31 cellular contexts compared by ENCODE assay signal in the genomic region with DNA sequence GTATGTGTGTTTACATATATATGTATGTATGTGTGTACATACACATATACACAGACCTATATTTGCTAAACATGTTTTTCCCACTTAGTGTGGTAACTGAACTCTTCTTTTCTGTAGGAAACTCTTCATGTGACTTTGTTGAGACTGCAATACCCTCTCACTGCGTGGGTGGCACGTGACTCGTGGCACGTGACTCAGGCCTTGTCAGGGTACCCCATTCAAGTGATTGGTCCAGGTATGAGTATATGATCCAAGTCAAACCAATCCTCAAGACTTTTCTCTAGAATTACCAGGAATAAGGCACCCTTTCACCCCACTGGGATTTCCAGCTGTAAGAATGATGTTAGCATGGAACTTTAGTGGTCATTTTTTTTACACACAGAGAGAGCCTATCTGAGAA.
DNase-seq lines count a peak whose midpoint lies in the region; ATAC-seq, FAIRE-seq and TF ChIP-seq lines count a peak whose summit lies in the region.
"Had no signal": no experiment of that assay in that cellular context is flagged by ENCODE, and none has a peak within 500 bp of the region (broad histone marks: within the 10 kb centered on the region; RNA-seq: fewer than 3 reads in every experiment).

No MANE protein-coding gene starts in this region.

- H4K20me1 ChIP-seq in K562 (replicated peaks; ENCODE audit: control insufficient read depth, insufficient read depth, low read length), result no peaks in the 10 kb centered on the region

- H3K36me3 ChIP-seq in K562 (ENCODE audit: control insufficient read depth, insufficient read depth, low read length), result no peaks in the 10 kb centered on the region
- H3K36me3 ChIP-seq: heart right ventricle, tibial nerve had no signal

- no peak overlapping the region for H3K27ac Mint-ChIP-seq in activated T-cell treated with anti-CD3 and anti-CD28 coated beads, Interleukin-2, amount 50 U/mL, for 24 hours
- H3K27ac Mint-ChIP-seq: activated naive CD8-positive, alpha-beta T cell treated with anti-CD3 and anti-CD28 coated beads, Interleukin-2, amount 10 ng/mL, durations not matched to agents 7 days and 5 days; effector memory CD8-positive, alpha-beta T cell; T-helper 1 cell treated with Interleukin-12 subunit alpha and Interleukin-12 subunit beta and Interleukin-4 antibody, amounts not matched to agents 30 μg/mL and 1 μg/mL, for 36 hours had no signal

- no peaks in the 10 kb centered on the region for H3K27me3 Mint-ChIP-seq in activated T-cell treated with anti-CD3 and anti-CD28 coated beads, Interleukin-2, amount 50 U/mL, for 24 hours
- H3K27me3 Mint-ChIP-seq in activated T-cell treated with anti-CD3 and anti-CD28 coated beads, Interleukin-2, amount 50 U/mL, for 4 hours (ENCODE audit: low read depth), result no peaks in the 10 kb centered on the region
- H3K27me3 Mint-ChIP-seq: activated naive CD8-positive, alpha-beta T cell treated with anti-CD3 and anti-CD28 coated beads, Interleukin-2, amount 10 ng/mL, durations not matched to agents 7 days and 5 days; effector memory CD8-positive, alpha-beta T cell had no signal

- no peaks in the 10 kb centered on the region for H3K4me1 ChIP-seq in K562 (replicated peaks in 1 of 2; ENCODE audit: control insufficient read depth in 2 of 2, insufficient read depth in 2 of 2, low read length in 2 of 2)
- H3K4me1 ChIP-seq: heart right ventricle, parathyroid adenoma, tibial nerve had no signal

- in situ Hi-C loops in K562 (cut with MboI), result no loop called here

- FAIRE-seq in K562 (lab: Jason Lieb, UNC), result no peak
- FAIRE-seq: astrocyte, GM12892, keratinocyte had no signal

- CTCF ChIA-PET in K562 (lab: Yijun Ruan, JAX; ENCODE audit: low intra/inter-chr PET ratio), result no interaction called here

- no peak overlapping the region for H3K4me2 ChIP-seq in K562 (ENCODE audit: insufficient read depth, low read length)
- H3K4me2 ChIP-seq: PC-9, SK-N-SH had no signal

- no peaks in the 10 kb centered on the region for H3K27me3 ChIP-seq in K562 (ENCODE audit: control insufficient read depth in 2 of 2, insufficient read depth in 2 of 2, low read length in 2 of 2)
- H3K27me3 ChIP-seq: heart right ventricle, tibial nerve had no signal

- no peak overlapping the region for H3K9ac ChIP-seq in K562 (ENCODE audit: insufficient read depth in 1 of 2, low read depth in 2 of 2, low read length in 2 of 2)
- H3K9ac ChIP-seq: parathyroid adenoma, SK-N-SH had no signal

- ATAC-seq in activated T-cell treated with anti-CD3 and anti-CD28 coated beads, Interleukin-2, amount 50 U/mL, for 4 hours, result no peak
- ATAC-seq in K562, result no peak
- ATAC-seq: effector memory CD8-positive, alpha-beta T cell; heart right ventricle; left ventricle myocardium superior; Right ventricle myocardium inferior had no signal

- no peak overlapping the region for H3K4me3 Mint-ChIP-seq in activated T-cell treated with anti-CD3 and anti-CD28 coated beads, Interleukin-2, amount 50 U/mL, for 24 hours
- H3K4me3 Mint-ChIP-seq in activated T-cell treated with anti-CD3 and anti-CD28 coated beads, Interleukin-2, amount 50 U/mL, for 4 hours, result no peak overlapping the region
- H3K4me3 Mint-ChIP-seq: activated naive CD8-positive, alpha-beta T cell treated with anti-CD3 and anti-CD28 coated beads, Interleukin-2, amount 10 ng/mL, durations not matched to agents 7 days and 5 days; effector memory CD8-positive, alpha-beta T cell; T-helper 1 cell treated with Interleukin-12 subunit alpha and Interleukin-12 subunit beta and Interleukin-4 antibody, amounts not matched to agents 30 μg/mL and 1 μg/mL, for 36 hours had no signal

- WGBS in K562 (ENCODE audit: insufficient coverage, low coverage, missing lambda C conversion rate), result 3% methylated on average over 4 of the region's 4 CpGs

- H3K9me3 ChIP-seq in K562 (replicated peaks; ENCODE audit: control insufficient read depth, insufficient read depth, low read depth, low read length), result no peaks in the 10 kb centered on the region
- H3K9me3 ChIP-seq: SK-N-SH, tibial nerve had no signal

- no peak for TF ChIP-seq CTCF in K562 (IDR thresholded peaks at IDR 0.05 in 2 of 3, conservative IDR thresholded peaks at IDR 0.05 in 1 of 3; ENCODE audit: insufficient read depth in 2 of 3, low read depth in 1 of 3, low read length in 3 of 3)

- no peaks in the 10 kb centered on the region for H3K79me2 ChIP-seq in K562 (ENCODE audit: control insufficient read depth, insufficient read depth, low read length)
- H3K79me2 ChIP-seq: parathyroid adenoma had no signal

- POLR2A ChIA-PET in K562 (lab: Yijun Ruan, JAX), result interaction anchor here (0.6 kb wide), 2 partner anchors 25 to 1169 kb away, joined by 3 to 4 read pairs; no protein-coding TSS in a partner anchor

- BruUV-seq in K562 (replicated peaks; lab: Mats Ljungman, UMichigan), result no TSS peak

- TF ChIP-seq RAD21 in K562 (CRISPR knock-in tag; conservative IDR thresholded peaks at IDR 0.05 in 1 of 2, IDR thresholded peaks at IDR 0.05 in 1 of 2), result no peak

- intact Hi-C loops in K562 (cut with micrococcal nuclease), result no loop called here

- H3K9me3 Mint-ChIP-seq in activated T-cell treated with anti-CD3 and anti-CD28 coated beads, Interleukin-2, amount 50 U/mL, for 24 hours, result no peaks in the 10 kb centered on the region
- no peaks in the 10 kb centered on the region for H3K9me3 Mint-ChIP-seq in activated T-cell treated with anti-CD3 and anti-CD28 coated beads, Interleukin-2, amount 50 U/mL, for 4 hours
- H3K9me3 Mint-ChIP-seq: activated naive CD8-positive, alpha-beta T cell treated with anti-CD3 and anti-CD28 coated beads, Interleukin-2, amount 10 ng/mL, durations not matched to agents 7 days and 5 days; effector memory CD8-positive, alpha-beta T cell; T-helper 1 cell treated with Interleukin-12 subunit alpha and Interleukin-12 subunit beta and Interleukin-4 antibody, amounts not matched to agents 30 μg/mL and 1 μg/mL, for 36 hours had no signal

- no peak overlapping the region for H3K4me3 ChIP-seq in K562
- H3K4me3 ChIP-seq: heart right ventricle, PC-9, skin epidermis, tibial nerve had no signal

- H3K9me1 ChIP-seq in K562 (ENCODE audit: control insufficient read depth, insufficient read depth, low read length), result no peaks in the 10 kb centered on the region

- TF ChIP-seq EP300 in K562 (IDR thresholded peaks at IDR 0.05; ENCODE audit: low read length), result no peak

- peak; percentile 29 for DNase-seq in activated T-cell treated with anti-CD3 and anti-CD28 coated beads, Interleukin-2, amount 50 U/mL, for 24 hours
- no peak for DNase-seq in activated T-cell treated with anti-CD3 and anti-CD28 coated beads, Interleukin-2, amount 50 U/mL, for 4 hours
- DNase-seq in LHCN-M2 (ENCODE audit: low read depth), result peak; percentile 19
- no peak for DNase-seq in K562 (ENCODE audit: extremely low read depth in 1 of 4, low spot score in 3 of 4)
- DNase-seq in stimulated activated CD4-positive, alpha-beta T cell treated with anti-CD3 and anti-CD28 coated beads, Interleukin-4, amount 100 ng/mL, for 1 hour, result peak; percentile 13
- no peak for DNase-seq in activated gamma-delta T cell treated with Interleukin-2 at 50 U/mL for 16 hours
- no peak for DNase-seq in GM03348 (ENCODE audit: low spot score)
- DNase-seq: activated CD4-positive, CD25-positive, alpha-beta regulatory T cell; activated naive CD8-positive, alpha-beta T cell treated with anti-CD3 and anti-CD28 coated beads, Interleukin-2, amount 10 ng/mL, durations not matched to agents 7 days and 5 days; central memory CD4-positive, alpha-beta T cell; cortex of kidney; DMS153; effector memory CD8-positive, alpha-beta T cell; foreskin melanocyte; HCEC 1CT; heart right ventricle; left ventricle myocardium superior; NCI-H2107; NCI-H345; NCI-H69; PC-9; retina; SK-N-SH had no signal

- no peaks in the 10 kb centered on the region for H3K36me3 Mint-ChIP-seq in activated T-cell treated with anti-CD3 and anti-CD28 coated beads, Interleukin-2, amount 50 U/mL, for 24 hours (ENCODE audit: low read depth)
- no peaks in the 10 kb centered on the region for H3K36me3 Mint-ChIP-seq in activated T-cell treated with anti-CD3 and anti-CD28 coated beads, Interleukin-2, amount 50 U/mL, for 4 hours (ENCODE audit: insufficient read depth)
- H3K36me3 Mint-ChIP-seq: activated naive CD8-positive, alpha-beta T cell treated with anti-CD3 and anti-CD28 coated beads, Interleukin-2, amount 10 ng/mL, durations not matched to agents 7 days and 5 days had no signal

- no peak overlapping the region for H2AFZ ChIP-seq in K562 (ENCODE audit: low read depth, low read length)
- H2AFZ ChIP-seq: parathyroid adenoma, PC-9 had no signal

- no peak for TF ChIP-seq POLR2A in K562 (conservative IDR thresholded peaks at IDR 0.05)

- no peak overlapping the region for H3K27ac ChIP-seq in K562 (ENCODE audit: extremely low read depth, low read depth, low read length)
- H3K27ac ChIP-seq: heart right ventricle, parathyroid adenoma, PC-9, skin epidermis, tibial nerve had no signal

- peaks cover 3% of the 10 kb centered on the region for H3K4me1 Mint-ChIP-seq in activated T-cell treated with anti-CD3 and anti-CD28 coated beads, Interleukin-2, amount 50 U/mL, for 24 hours (ENCODE audit: low read depth)
- no peaks in the 10 kb centered on the region for H3K4me1 Mint-ChIP-seq in activated T-cell treated with anti-CD3 and anti-CD28 coated beads, Interleukin-2, amount 50 U/mL, for 4 hours (ENCODE audit: low read depth)
- H3K4me1 Mint-ChIP-seq: activated naive CD8-positive, alpha-beta T cell treated with anti-CD3 and anti-CD28 coated beads, Interleukin-2, amount 10 ng/mL, durations not matched to agents 7 days and 5 days had no signal

TF ChIP-seq in K562, 482 proteins besides CTCF, POLR2A, EP300 and RAD21:
- TF ChIP-seq, protein P1, sequence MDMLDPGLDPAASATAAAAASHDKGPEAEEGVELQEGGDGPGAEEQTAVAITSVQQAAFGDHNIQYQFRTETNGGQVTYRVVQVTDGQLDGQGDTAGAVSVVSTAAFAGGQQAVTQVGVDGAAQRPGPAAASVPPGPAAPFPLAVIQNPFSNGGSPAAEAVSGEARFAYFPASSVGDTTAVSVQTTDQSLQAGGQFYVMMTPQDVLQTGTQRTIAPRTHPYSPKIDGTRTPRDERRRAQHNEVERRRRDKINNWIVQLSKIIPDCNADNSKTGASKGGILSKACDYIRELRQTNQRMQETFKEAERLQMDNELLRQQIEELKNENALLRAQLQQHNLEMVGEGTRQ (CRISPR knock-in tag; IDR thresholded peaks at IDR 0.05), result 0 out of 2 replicates have a peak, but pooled peaks have one; percentile 8
- no peak for TF ChIP-seq MXI1 (IDR thresholded peaks at IDR 0.05; ENCODE audit: low read depth, low read length)

Comparison
In these comparisons a context has a peak if more than half of its experiments do, and no peak if none do; other contexts are left out.
1. DNase-seq: peak in activated T-cell treated with anti-CD3 and anti-CD28 coated beads, Interleukin-2, amount 50 U/mL, for 24 hours (single experiment), LHCN-M2 (single experiment) and stimulated activated CD4-positive, alpha-beta T cell treated with anti-CD3 and anti-CD28 coated beads, Interleukin-4, amount 100 ng/mL, for 1 hour (single experiment); none in activated T-cell treated with anti-CD3 and anti-CD28 coated beads, Interleukin-2, amount 50 U/mL, for 4 hours (single experiment), K562 (0 of 4), activated gamma-delta T cell treated with Interleukin-2 at 50 U/mL for 16 hours (single experiment) and GM03348 (single experiment).